9 cellular contexts compared by ENCODE assay signal in genomic region chr12:42094277-42094676, GRCh38. TPM values are rescaled to one million over a fixed set of nuclear protein-coding genes. Genes with fewer than 3 reads are reported as not detected.
DNase-seq lines count a peak whose midpoint lies in the region; ATAC-seq and TF ChIP-seq lines count a peak whose summit lies in the region.
"Had no signal": no experiment of that assay in that cellular context is flagged by ENCODE, and none has a peak within 500 bp of the region (broad histone marks: within the 10 kb centered on the region; RNA-seq: fewer than 3 reads in every experiment).

No MANE protein-coding gene starts in this region.

- no CpG with 5 or more reads among the region's 5 CpGs for WGBS in IMR-90 (ENCODE audit: extremely low coverage in 2 of 2, insufficient read length in 1 of 2), 2 experiments

- no peak overlapping the region for H3K18ac ChIP-seq in IMR-90 (ENCODE audit: low read depth, low read length)

- no peaks in the 10 kb centered on the region for H4K20me1 ChIP-seq in IMR-90 (ENCODE audit: insufficient read depth, low read length)

- no peak overlapping the region for H3K23ac ChIP-seq in IMR-90 (ENCODE audit: low read depth, low read length)

- H3K36me3 ChIP-seq in IMR-90 (ENCODE audit: control insufficient read depth, insufficient read depth, low read length) (no peaks in the 10 kb centered on the region), Caco-2 (ENCODE audit: control insufficient read depth, insufficient read depth, low read length) (no peaks in the 10 kb centered on the region)

- peaks cover 4 to 7% of the 10 kb centered on the region in 2 experiments; a peak in 3 of 4 replicates for H3K79me1 ChIP-seq in IMR-90 (ENCODE audit: low read depth in 1 of 2, low read length in 2 of 2)

- no peak overlapping the region for H3K27ac ChIP-seq in IMR-90 (ENCODE audit: insufficient read depth, low read length)
- H3K27ac ChIP-seq: KMS-11 had no signal

- H3K27me3 Mint-ChIP-seq in activated T-helper 17 cell treated with anti-CD3 and anti-CD28 coated beads, Interleukin-2, amount 50 U/mL, for 72 hours, result no peaks in the 10 kb centered on the region
- H3K27me3 Mint-ChIP-seq in Caco-2 (ENCODE audit: insufficient read depth, unreplicated experiment), result no peaks in the 10 kb centered on the region

- no peak overlapping the region for H2AK9ac ChIP-seq in IMR-90 (replicated peaks; ENCODE audit: low read depth, low read length, poor library complexity)

- TF ChIP-seq RAD21 in IMR-90 (IDR thresholded peaks at IDR 0.05; ENCODE audit: low read length), result no peak

- CTCF ChIA-PET in IMR-90 (lab: Yijun Ruan, JAX) (interaction anchor here (0.6 kb wide), 2 partner anchors 9 to 1764 kb away, joined by 4 to 8 read pairs; no protein-coding TSS in a partner anchor), Caco-2 (lab: Charles Lee) (no interaction called here)

- H3K27me3 ChIP-seq in IMR-90 (ENCODE audit: control insufficient read depth, insufficient read depth, low read length) (no peaks in the 10 kb centered on the region), Caco-2 (replicated peaks; ENCODE audit: control insufficient read depth, insufficient read depth, low read length) (no peaks in the 10 kb centered on the region)

- H3K9me1 ChIP-seq in IMR-90 (ENCODE audit: insufficient read depth, low read length), result no peaks in the 10 kb centered on the region

- H3K9me3 ChIP-seq in IMR-90 (ENCODE audit: control insufficient read depth, insufficient read depth, low read length) (no peaks in the 10 kb centered on the region), Caco-2 (no peaks in the 10 kb centered on the region)

- H3K36me3 Mint-ChIP-seq in activated T-helper 17 cell treated with anti-CD3 and anti-CD28 coated beads, Interleukin-2, amount 50 U/mL, for 72 hours (ENCODE audit: low read depth), result peaks cover 50% of the 10 kb centered on the region
- H3K36me3 Mint-ChIP-seq in Caco-2 (ENCODE audit: insufficient read depth, unreplicated experiment), result peaks cover 34% of the 10 kb centered on the region

- H3K9ac ChIP-seq in IMR-90 (ENCODE audit: low read depth, low read length), result no peak overlapping the region
- H3K9ac ChIP-seq: KMS-11 had no signal

- in situ Hi-C loops in IMR-90 (cut with MboI; ENCODE audit: low sequenced_read_pairs), result no loop called here

- H3K4me3 Mint-ChIP-seq in activated T-helper 17 cell treated with anti-CD3 and anti-CD28 coated beads, Interleukin-2, amount 50 U/mL, for 72 hours, result no peak overlapping the region
- H3K4me3 Mint-ChIP-seq in Caco-2 (ENCODE audit: unreplicated experiment), result no peak overlapping the region

- no peak overlapping the region for H3K4me2 ChIP-seq in IMR-90 (ENCODE audit: low read depth, low read length)
- H3K4me2 ChIP-seq: KMS-11 had no signal

- POLR2A ChIA-PET in IMR-90 (lab: Charles Lee; ENCODE audit: unreplicated experiment) (no interaction called here), Caco-2 (lab: Charles Lee) (no interaction called here)

- BruUV-seq in IMR-90 (replicated peaks; lab: Mats Ljungman, UMichigan) (no TSS peak), Caco-2 (replicated peaks; lab: Mats Ljungman, UMichigan) (no TSS peak)

- H4K8ac ChIP-seq in IMR-90 (ENCODE audit: low read depth in 2 of 2, low read length in 2 of 2), result no peak overlapping the region; a peak in 1 of 4 replicates

- H3K4me3 ChIP-seq in IMR-90 (ENCODE audit: insufficient read depth, low read depth, low read length) (no peak overlapping the region), Caco-2 (ENCODE audit: low read depth, low read length) (no peak overlapping the region)

- no peak overlapping the region for H2AK5ac ChIP-seq in IMR-90 (ENCODE audit: low read depth, low read length)

- ATAC-seq in IMR-90 (ENCODE audit: low read depth) (peak; percentile 81), HG03108 (IDR thresholded peaks at IDR 0.05; ENCODE audit: unreplicated experiment) (no peak), HG02981 (IDR thresholded peaks at IDR 0.05; ENCODE audit: unreplicated experiment) (no peak)
- ATAC-seq in activated T-helper 17 cell treated with anti-CD3 and anti-CD28 coated beads, Interleukin-2, amount 50 U/mL, for 72 hours (replicated peaks), result peak; percentile 90

- H4K5ac ChIP-seq in IMR-90 (ENCODE audit: low read depth, low read length), result no peak overlapping the region

- intact Hi-C loops in IMR-90 (cut with micrococcal nuclease), result no loop called here
- intact Hi-C loops in Caco-2 (cut with micrococcal nuclease; ENCODE audit: unreplicated experiment), result no loop called here

- peak overlapping the region; percentile 76 for H2AFZ ChIP-seq in IMR-90 (replicated peaks; ENCODE audit: low read length, poor library complexity)

- H2BK15ac ChIP-seq in IMR-90 (ENCODE audit: low read depth, low read length), result no peak overlapping the region

- H2BK120ac ChIP-seq in IMR-90 (ENCODE audit: low read depth, low read length), result no peak overlapping the region

- no peak overlapping the region for H3K27ac Mint-ChIP-seq in activated T-helper 17 cell treated with anti-CD3 and anti-CD28 coated beads, Interleukin-2, amount 50 U/mL, for 72 hours
- H3K27ac Mint-ChIP-seq in Caco-2 (ENCODE audit: unreplicated experiment), result no peak overlapping the region

- dilution Hi-C loops in IMR-90 (cut with HindIII; ENCODE audit: low sequenced_read_pairs, unreplicated experiment), result no loop called here

- H3K14ac ChIP-seq in IMR-90 (replicated peaks; ENCODE audit: low read depth, low read length), result 0 out of 2 replicates have a peak overlapping the region, but pooled peaks have one; percentile 59

- DNase-seq in AG20443 (ENCODE audit: low spot score) (peak; percentile 20), IMR-90 (peak; percentile 72), iPS-NIHi7 (ENCODE audit: extremely low spot score) (peak; percentile 15), D341Med (ENCODE audit: low spot score) (no peak), Caco-2 (no peak)

- H3K9me3 Mint-ChIP-seq in activated T-helper 17 cell treated with anti-CD3 and anti-CD28 coated beads, Interleukin-2, amount 50 U/mL, for 72 hours, result no peaks in the 10 kb centered on the region
- no peaks in the 10 kb centered on the region for H3K9me3 Mint-ChIP-seq in Caco-2 (ENCODE audit: unreplicated experiment)

- H4K91ac ChIP-seq in IMR-90 (ENCODE audit: insufficient read depth, low read depth, low read length), result no peak overlapping the region

- H3K4me1 ChIP-seq in IMR-90 (ENCODE audit: control insufficient read depth, insufficient read depth, low read length) (no peaks in the 10 kb centered on the region; the same call in 1 of the 2 replicates), Caco-2 (no peaks in the 10 kb centered on the region)

- TF ChIP-seq CTCF in IMR-90 (conservative IDR thresholded peaks at IDR 0.05; ENCODE audit: low read depth, low read length) (no peak), Caco-2 (IDR thresholded peaks at IDR 0.05; ENCODE audit: insufficient read depth in 1 of 2, low read depth in 1 of 2, low read length in 1 of 2, severe bottlenecking in 1 of 2, unreplicated experiment in 1 of 2) (no peak)

- no peak overlapping the region for H2BK5ac ChIP-seq in IMR-90 (ENCODE audit: low read depth, low read length, poor library complexity, severe bottlenecking)

- no peak for TF ChIP-seq POLR2A in IMR-90 (IDR thresholded peaks at IDR 0.05; ENCODE audit: low read depth, low read length)

- H3K4me1 Mint-ChIP-seq in activated T-helper 17 cell treated with anti-CD3 and anti-CD28 coated beads, Interleukin-2, amount 50 U/mL, for 72 hours, result peaks cover 36% of the 10 kb centered on the region
- H3K4me1 Mint-ChIP-seq in Caco-2 (ENCODE audit: low read depth, unreplicated experiment), result no peaks in the 10 kb centered on the region

- H3K56ac ChIP-seq in IMR-90 (ENCODE audit: extremely low read depth, insufficient read depth, low read length), result no peak overlapping the region

- H3K4ac ChIP-seq in IMR-90 (ENCODE audit: low read depth, low read length), result no peak overlapping the region

- no peak overlapping the region for H2BK20ac ChIP-seq in IMR-90 (ENCODE audit: low read depth, low read length)

TF ChIP-seq in IMR-90, 13 proteins besides CTCF, POLR2A, EP300 and RAD21:
- TF ChIP-seq FOS (IDR thresholded peaks at IDR 0.05; ENCODE audit: low read depth, low read length) (peak; percentile 85), RCOR1 (IDR thresholded peaks at IDR 0.05; ENCODE audit: insufficient replicate concordance, low read length) (no peak)
TF ChIP-seq in IMR-90: peak in this region for 1.

RNA-seq across cellular contexts. Expression of gene GXYLT1, which starts 50.4 kb away (rescaled TPM):
- 8.6 and 18.1 TPM in 2 replicates for total RNA-seq in IMR-90 (2012; rRNA removed)
- polyA plus RNA-seq in IMR-90 (2012; rRNA removed), result 6.4 and 8.5 TPM in 2 replicates
- 1.6 and 2.1 TPM in 2 replicates for polyA plus RNA-seq in IMR-90 (2012; cell fraction: cytosol; rRNA removed)
- 1.2 and 4.1 TPM in 2 replicates for polyA plus RNA-seq in IMR-90 (2012; cell fraction: nucleus; rRNA removed; ENCODE audit: low replicate concordance)
- total RNA-seq in activated T-helper 17 cell treated with anti-CD3 and anti-CD28 coated beads, Interleukin-2, amount 50 U/mL, for 72 hours, result 10 to 100 TPM in 1 of 2 donors, 1 to 10 TPM in 1; 7.3 to 11.5 TPM
- total RNA-seq in Caco-2 (2022), result 25.7 and 28.1 TPM in 2 replicates

Comparison
In these comparisons a context has a peak if more than half of its experiments do, and no peak if none do; other contexts are left out.
1. DNase-seq: peak in AG20443 (single experiment), IMR-90 (single experiment) and iPS-NIHi7 (single experiment); none in D341Med (single experiment) and Caco-2 (0 of 2).
2. ATAC-seq: peak in IMR-90 (single experiment) and activated T-helper 17 cell treated with anti-CD3 and anti-CD28 coated beads, Interleukin-2, amount 50 U/mL, for 72 hours (single experiment); none in HG03108 (single experiment) and HG02981 (single experiment).